In the genomic region with DNA sequence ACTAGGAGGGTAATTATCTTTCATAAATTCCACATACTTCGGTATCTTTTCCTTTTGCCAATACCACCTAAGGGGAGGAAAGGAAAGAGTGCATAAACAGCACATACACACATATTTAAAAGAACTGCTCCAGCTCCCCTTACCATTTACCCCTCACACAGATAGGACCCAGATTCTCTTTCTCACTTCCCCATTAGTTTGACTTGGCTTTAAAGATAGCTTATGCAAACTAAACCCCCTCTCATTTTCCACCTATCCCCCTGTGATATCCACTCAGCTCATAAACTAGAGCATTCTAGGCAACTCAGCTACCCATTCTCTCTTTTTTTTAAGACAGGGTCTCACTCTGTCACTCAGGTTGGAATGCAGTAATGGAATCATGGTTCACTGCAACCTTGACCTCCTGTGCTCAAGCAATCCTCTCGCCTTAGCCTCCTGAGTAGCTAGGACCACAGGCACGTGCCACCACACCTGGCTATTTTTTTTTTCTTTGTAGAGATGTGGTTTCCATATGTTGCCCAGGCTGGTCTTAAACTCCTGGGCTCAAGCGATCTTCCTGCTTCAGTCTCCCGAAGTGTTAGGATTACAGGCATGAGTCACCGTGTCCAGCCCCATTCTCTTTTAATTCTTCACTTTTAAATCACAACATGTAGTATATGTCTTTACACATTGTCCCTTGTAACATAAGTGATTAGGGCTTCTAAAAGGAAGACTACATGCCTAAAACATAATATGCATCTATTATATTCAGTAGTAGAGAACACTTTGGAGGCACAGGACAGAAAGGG, we compare ENCODE assay signal across 14 cellular contexts. TPM values are rescaled to one million over a fixed set of nuclear protein-coding genes. Genes with fewer than 3 reads are reported as not detected.
DNase-seq lines count a peak whose midpoint lies in the region; ATAC-seq and TF ChIP-seq lines count a peak whose summit lies in the region.
"Had no signal": no experiment of that assay in that cellular context is flagged by ENCODE, and none has a peak within 500 bp of the region (broad histone marks: within the 10 kb centered on the region; RNA-seq: fewer than 3 reads in every experiment).

No MANE protein-coding gene starts in this region.

- no peak for TF ChIP-seq CTCF in fibroblast of villous mesenchyme (IDR thresholded peaks at IDR 0.05; ENCODE audit: insufficient read depth, low read depth, low read length)

- no peak overlapping the region for H3K4me3 ChIP-seq in fibroblast of villous mesenchyme (ENCODE audit: low read depth, low read length)
- H3K4me3 ChIP-seq: BLaER1 treated with 17β-estradiol and CSF1 and Interleukin-3, amounts not matched to agents 10 nM and 100 nM had no signal

- peak; percentile 46 for ATAC-seq in GM18511 (IDR thresholded peaks at IDR 0.05; ENCODE audit: unreplicated experiment)
- peak; percentile 46 for ATAC-seq in GM21576 (IDR thresholded peaks at IDR 0.05; ENCODE audit: unreplicated experiment)
- peak; percentile 60 for ATAC-seq in HG03159 (IDR thresholded peaks at IDR 0.05; ENCODE audit: unreplicated experiment)
- ATAC-seq: WTC11 had no signal

- DNase-seq in fibroblast of villous mesenchyme (ENCODE audit: low read depth) (peak; percentile 28), UCSD-AML1 (lab: John Stamatoyannopoulos, UW; ENCODE audit: unreplicated experiment) (no peak), NCI-H82 treated with DMSO at 0.1 percent for 48 hours (lab: John Stamatoyannopoulos, UW; ENCODE audit: unreplicated experiment) (no peak), NCI-H1436 (lab: John Stamatoyannopoulos, UW) (no peak), Kasumi-1 (lab: John Stamatoyannopoulos, UW) (no peak)
- DNase-seq: activated T-cell treated with anti-CD3 and anti-CD28 coated beads, Interleukin-2, amount 50 U/mL, for 24 hours; hypothalamus; NCI-H774; stimulated activated naive CD4-positive, alpha-beta T cell treated with Interleukin-2 at 50 U/mL for 16 hours had no signal

RNA-seq across cellular contexts. Expression of a gene that starts 4.0 kb away (rescaled TPM):
- total RNA-seq in fibroblast of villous mesenchyme: 54.1 and 58.7 TPM in 2 replicates

RNA-seq across cellular contexts. Expression of a gene that starts 56.9 kb away (rescaled TPM):
- total RNA-seq in fibroblast of villous mesenchyme: 22.5 and 24.6 TPM in 2 replicates

RNA-seq across cellular contexts. Expression of a gene that starts 57.1 kb away (rescaled TPM):
- total RNA-seq in fibroblast of villous mesenchyme: 3.0 and 3.5 TPM in 2 replicates
